Comparison of ENCODE assay signal across 19 cellular contexts in genomic region chr18:13581055-13581454, GRCh38.
DNase-seq lines count a peak whose midpoint lies in the region; ATAC-seq and TF ChIP-seq lines count a peak whose summit lies in the region.
"Had no signal": no experiment of that assay in that cellular context is flagged by ENCODE, and none has a peak within 500 bp of the region (broad histone marks: within the 10 kb centered on the region; RNA-seq: fewer than 3 reads in every experiment).

No MANE protein-coding gene starts in this region.

- no peak for DNase-seq in activated naive CD8-positive, alpha-beta T cell treated with anti-CD3 and anti-CD28 coated beads, Interleukin-2, amount 10 ng/mL, durations not matched to agents 7 days and 5 days
- no peak for DNase-seq in activated naive CD8-positive, alpha-beta T cell treated with anti-CD3 and anti-CD28 coated beads for 36 hours
- DNase-seq in globus pallidus (ENCODE audit: low spot score) (peak; percentile 80), ureter (ENCODE audit: low spot score) (peak; percentile 4), foreskin melanocyte (no peak), posterior cingulate gyrus (no peak)
- DNase-seq: DMS79 treated with DMSO at 0.1 percent for 48 hours, H7, HFFc6, KBM-7, NCI-H1417 treated with DMSO at 0.1 percent for 48 hours, NCI-H187 treated with DMSO at 0.1 percent for 48 hours, NCI-H345, NCI-H526, Right ventricle myocardium superior had no signal

- ATAC-seq in activated naive CD8-positive, alpha-beta T cell treated with anti-CD3 and anti-CD28 coated beads, Interleukin-2, amount 10 ng/mL, durations not matched to agents 7 days and 5 days (ENCODE audit: low read depth), result no peak
- no peak for ATAC-seq in HG03196 (IDR thresholded peaks at IDR 0.05; ENCODE audit: unreplicated experiment)
- ATAC-seq: A549, HepG2 had no signal

- H3K36me3 Mint-ChIP-seq in activated naive CD8-positive, alpha-beta T cell treated with anti-CD3 and anti-CD28 coated beads, Interleukin-2, amount 10 ng/mL, durations not matched to agents 7 days and 5 days, result peaks cover 16% of the 10 kb centered on the region
- peaks cover 17% of the 10 kb centered on the region for H3K36me3 Mint-ChIP-seq in activated naive CD8-positive, alpha-beta T cell treated with anti-CD3 and anti-CD28 coated beads for 36 hours

- H3K27me3 Mint-ChIP-seq in activated naive CD8-positive, alpha-beta T cell treated with anti-CD3 and anti-CD28 coated beads, Interleukin-2, amount 10 ng/mL, durations not matched to agents 7 days and 5 days, result no peaks in the 10 kb centered on the region
- H3K27me3 Mint-ChIP-seq in activated naive CD8-positive, alpha-beta T cell treated with anti-CD3 and anti-CD28 coated beads for 36 hours, result no peaks in the 10 kb centered on the region

- peaks cover 65% of the 10 kb centered on the region for H3K4me1 Mint-ChIP-seq in activated naive CD8-positive, alpha-beta T cell treated with anti-CD3 and anti-CD28 coated beads, Interleukin-2, amount 10 ng/mL, durations not matched to agents 7 days and 5 days
- H3K4me1 Mint-ChIP-seq in activated naive CD8-positive, alpha-beta T cell treated with anti-CD3 and anti-CD28 coated beads for 36 hours, result peaks cover 52% of the 10 kb centered on the region

- peak overlapping the region; percentile 47 for H3K27ac Mint-ChIP-seq in activated naive CD8-positive, alpha-beta T cell treated with anti-CD3 and anti-CD28 coated beads, Interleukin-2, amount 10 ng/mL, durations not matched to agents 7 days and 5 days
- no peak overlapping the region for H3K27ac Mint-ChIP-seq in activated naive CD8-positive, alpha-beta T cell treated with anti-CD3 and anti-CD28 coated beads for 36 hours
- H3K27ac Mint-ChIP-seq: HFFc6 had no signal

- H3K9me3 ChIP-seq in OCI-LY3 (ENCODE audit: insufficient read depth, low read length), result no peaks in the 10 kb centered on the region
- H3K9me3 ChIP-seq: A549 had no signal

- H3K36me3 ChIP-seq in OCI-LY3 (replicated peaks; ENCODE audit: low read depth, low read length), result no peaks in the 10 kb centered on the region

- TF ChIP-seq CTCF in OCI-LY3 (IDR thresholded peaks at IDR 0.05; ENCODE audit: low read depth, low read length), result peak; percentile 22

- H3K4me3 Mint-ChIP-seq in activated naive CD8-positive, alpha-beta T cell treated with anti-CD3 and anti-CD28 coated beads, Interleukin-2, amount 10 ng/mL, durations not matched to agents 7 days and 5 days, result no peak overlapping the region
- H3K4me3 Mint-ChIP-seq in activated naive CD8-positive, alpha-beta T cell treated with anti-CD3 and anti-CD28 coated beads for 36 hours, result no peak overlapping the region
- H3K4me3 Mint-ChIP-seq: HFFc6 had no signal

- peaks cover 86% of the 10 kb centered on the region for H3K4me1 ChIP-seq in OCI-LY3 (ENCODE audit: low read length)
- H3K4me1 ChIP-seq: A549 had no signal

- H3K9me3 Mint-ChIP-seq in activated naive CD8-positive, alpha-beta T cell treated with anti-CD3 and anti-CD28 coated beads, Interleukin-2, amount 10 ng/mL, durations not matched to agents 7 days and 5 days, result no peaks in the 10 kb centered on the region
- no peaks in the 10 kb centered on the region for H3K9me3 Mint-ChIP-seq in activated naive CD8-positive, alpha-beta T cell treated with anti-CD3 and anti-CD28 coated beads for 36 hours
- H3K9me3 Mint-ChIP-seq: HFFc6 had no signal

- no peak overlapping the region for H2AFZ ChIP-seq in OCI-LY3 (ENCODE audit: low read depth, low read length)

- H3K9ac ChIP-seq in OCI-LY3 (ENCODE audit: low read length), result no peak overlapping the region

- H3K4me3 ChIP-seq in OCI-LY3 (ENCODE audit: low read length), result no peak overlapping the region
- H3K4me3 ChIP-seq: A549 had no signal

- H4K20me1 ChIP-seq in OCI-LY3 (ENCODE audit: insufficient read depth, low read length), result no peaks in the 10 kb centered on the region

- intact Hi-C loops in posterior cingulate gyrus (cut with DNase I), result no loop called here

- H3K4me2 ChIP-seq in OCI-LY3 (ENCODE audit: low read length), result no peak overlapping the region
- H3K4me2 ChIP-seq: A549 had no signal

- H3K79me2 ChIP-seq in OCI-LY3 (ENCODE audit: low read length), result no peaks in the 10 kb centered on the region

- POLR2A ChIA-PET in activated naive CD8-positive, alpha-beta T cell treated with anti-CD3 and anti-CD28 coated beads, Interleukin-2, amount 10 ng/mL, durations not matched to agents 7 days and 5 days (lab: Charles Lee), result interaction anchor here (6.7 kb wide), 1 partner anchor 31 kb away, joined by 117 read pairs; no protein-coding TSS in a partner anchor

- no peak overlapping the region for H3K27ac ChIP-seq in OCI-LY3 (ENCODE audit: low read length)
- H3K27ac ChIP-seq: A549 had no signal

- H3K27me3 ChIP-seq in OCI-LY3 (ENCODE audit: low read depth, low read length), result no peaks in the 10 kb centered on the region

Comparison
In these comparisons a context has a peak if more than half of its experiments do, and no peak if none do; other contexts are left out.
1. DNase-seq: peak in globus pallidus (single experiment) and ureter (single experiment); none in activated naive CD8-positive, alpha-beta T cell treated with anti-CD3 and anti-CD28 coated beads, Interleukin-2, amount 10 ng/mL, durations not matched to agents 7 days and 5 days (single experiment), activated naive CD8-positive, alpha-beta T cell treated with anti-CD3 and anti-CD28 coated beads for 36 hours (single experiment), foreskin melanocyte (single experiment) and posterior cingulate gyrus (0 of 10).